Comparison of ENCODE assay signal across 8 cellular contexts in genomic region chr5:176360894-176361436, GRCh38. TPM values are rescaled to one million over a fixed set of nuclear protein-coding genes. Genes with fewer than 3 reads are reported as not detected.
DNase-seq lines count a peak whose midpoint lies in the region; ATAC-seq and TF ChIP-seq lines count a peak whose summit lies in the region.

No MANE protein-coding gene starts in this region.

- H3K9me3 ChIP-seq in MG63 (no peaks in the 10 kb centered on the region), lower lobe of right lung (no peaks in the 10 kb centered on the region), upper lobe of left lung (no peaks in the 10 kb centered on the region)

- ATAC-seq in lower lobe of right lung = peak; percentile 10 to 20
- no peak for ATAC-seq in upper lobe of left lung (ENCODE audit: low FRiP score in 2 of 2)
- ATAC-seq in HG03354 (IDR thresholded peaks at IDR 0.05; ENCODE audit: poor library complexity, severe bottlenecking, unreplicated experiment) = no peak

- intact Hi-C loops in lower lobe of right lung (cut with DNase I) = no loop called here

- TF ChIP-seq CTCF in lower lobe of right lung (IDR thresholded peaks at IDR 0.05) (no peak), upper lobe of left lung (IDR thresholded peaks at IDR 0.05) (no peak)

- H3K36me3 ChIP-seq in MG63 = peaks cover 39% of the 10 kb centered on the region
- peaks cover 33% of the 10 kb centered on the region for H3K36me3 ChIP-seq in lower lobe of right lung
- H3K36me3 ChIP-seq in upper lobe of left lung = peaks cover 0 to 30% (median 11%) of the 10 kb centered on the region in 4 donors

- no peak for TF ChIP-seq EP300 in upper lobe of left lung (IDR thresholded peaks at IDR 0.05)

- H3K4me3 ChIP-seq in MG63 (peak overlapping the region; percentile 95), lower lobe of right lung (peak overlapping the region; percentile 94), upper lobe of left lung (peak overlapping the region; percentile 85 to 98 (median 96))

- H3K4me1 ChIP-seq in lower lobe of right lung (peaks cover 31% of the 10 kb centered on the region), upper lobe of left lung (peaks cover 16 to 40% (median 22%) of the 10 kb centered on the region in 4 donors)

- no peak for TF ChIP-seq POLR2A in upper lobe of left lung (IDR thresholded peaks at IDR 0.05)

- peak overlapping the region; percentile 83 for H3K27ac ChIP-seq in lower lobe of right lung
- H3K27ac ChIP-seq in upper lobe of left lung = peak overlapping the region; percentile 62 to 90 (median 85)

- WGBS in upper lobe of left lung, 2 donors = 4% methylated on average over 18 to 22 of the region's 27 CpGs

- H3K27me3 ChIP-seq in MG63 = peaks cover 5% of the 10 kb centered on the region
- no peaks in the 10 kb centered on the region for H3K27me3 ChIP-seq in lower lobe of right lung (ENCODE audit: low read depth)
- peaks cover 0 to 6% (median 0%) of the 10 kb centered on the region in 4 donors for H3K27me3 ChIP-seq in upper lobe of left lung

- DNase-seq in NCI-H748 (lab: John Stamatoyannopoulos, UW; ENCODE audit: unreplicated experiment) (peak; percentile 44), NCI-H748 treated with DMSO at 0.1 percent for 48 hours (lab: John Stamatoyannopoulos, UW) (no peak), MG63 (peak; percentile 34), cerebellar cortex (ENCODE audit: low spot score) (peak; percentile 25), lower lobe of right lung (no peak), upper lobe of left lung (peak in 1 of 2 donors; percentile 30), HuH-7 (ENCODE audit: low spot score) (no peak)

RNA-seq across cellular contexts. Expression of gene KIAA1191, which starts 0.6 kb away (rescaled TPM):
- total RNA-seq in MG63 (2014; rRNA removed; shearing (Covaris generic); ENCODE audit: low replicate concordance) = 120 and 132 TPM in 2 replicates
- total RNA-seq in lower lobe of right lung (88.9 TPM), upper lobe of left lung (100 to 1,000 TPM in 2 of 6 donors, 10 to 100 TPM in 4; 53.4 to 109 (median 90.0) TPM)

RNA-seq across cellular contexts. Expression of gene ARL10, which starts 4.3 kb away (rescaled TPM):
- 0.20 and 0.33 TPM in 2 replicates for total RNA-seq in MG63 (2014; rRNA removed; shearing (Covaris generic); ENCODE audit: low replicate concordance)
- total RNA-seq in lower lobe of right lung (5.4 TPM), upper lobe of left lung (1 to 10 TPM; 2.7 to 7.8 (median 4.1) TPM)

RNA-seq across cellular contexts. Expression of gene NOP16, which starts 27.4 kb away (rescaled TPM):
- total RNA-seq in MG63 (2014; rRNA removed; shearing (Covaris generic); ENCODE audit: low replicate concordance) = 146 and 237 TPM in 2 replicates
- 11.8 TPM for total RNA-seq in lower lobe of right lung
- total RNA-seq in upper lobe of left lung = 10 to 100 TPM in 4 of 6 donors, 1 to 10 TPM in 2; 3.1 to 25.4 (median 12.1) TPM

RNA-seq across cellular contexts. Expression of gene HIGD2A, which starts 27.6 kb away (rescaled TPM):
- total RNA-seq in MG63 (2014; rRNA removed; shearing (Covaris generic); ENCODE audit: low replicate concordance) = 151 and 166 TPM in 2 replicates
- 102 TPM for total RNA-seq in lower lobe of right lung
- total RNA-seq in upper lobe of left lung = 100 to 1,000 TPM in 3 of 6 donors, 10 to 100 TPM in 3; 46.5 to 108 (median 93.6) TPM

RNA-seq across cellular contexts. Expression of gene CLTB, which starts 55.4 kb away (rescaled TPM):
- total RNA-seq in MG63 (2014; rRNA removed; shearing (Covaris generic); ENCODE audit: low replicate concordance) = 281 and 342 TPM in 2 replicates
- 75.8 TPM for total RNA-seq in lower lobe of right lung
- 100 to 1,000 TPM in 4 of 6 donors, 10 to 100 TPM in 2; 54.5 to 187 (median 109) TPM for total RNA-seq in upper lobe of left lung

Comparison
In these comparisons a context has a peak if more than half of its experiments do, and no peak if none do; other contexts are left out.
1. DNase-seq: peak in NCI-H748 (single experiment), MG63 (single experiment) and cerebellar cortex (single experiment); none in NCI-H748 treated with DMSO at 0.1 percent for 48 hours (single experiment), lower lobe of right lung (single experiment) and HuH-7 (single experiment).
2. ATAC-seq: peak in lower lobe of right lung (2 of 2); none in upper lobe of left lung (0 of 2) and HG03354 (single experiment).
3. Peak in every context shown above with its lines, with median percentiles within 50 percentile points of each other: H3K4me3 ChIP-seq.